ENCODE assay signal across 8 cellular contexts in the genomic region with DNA sequence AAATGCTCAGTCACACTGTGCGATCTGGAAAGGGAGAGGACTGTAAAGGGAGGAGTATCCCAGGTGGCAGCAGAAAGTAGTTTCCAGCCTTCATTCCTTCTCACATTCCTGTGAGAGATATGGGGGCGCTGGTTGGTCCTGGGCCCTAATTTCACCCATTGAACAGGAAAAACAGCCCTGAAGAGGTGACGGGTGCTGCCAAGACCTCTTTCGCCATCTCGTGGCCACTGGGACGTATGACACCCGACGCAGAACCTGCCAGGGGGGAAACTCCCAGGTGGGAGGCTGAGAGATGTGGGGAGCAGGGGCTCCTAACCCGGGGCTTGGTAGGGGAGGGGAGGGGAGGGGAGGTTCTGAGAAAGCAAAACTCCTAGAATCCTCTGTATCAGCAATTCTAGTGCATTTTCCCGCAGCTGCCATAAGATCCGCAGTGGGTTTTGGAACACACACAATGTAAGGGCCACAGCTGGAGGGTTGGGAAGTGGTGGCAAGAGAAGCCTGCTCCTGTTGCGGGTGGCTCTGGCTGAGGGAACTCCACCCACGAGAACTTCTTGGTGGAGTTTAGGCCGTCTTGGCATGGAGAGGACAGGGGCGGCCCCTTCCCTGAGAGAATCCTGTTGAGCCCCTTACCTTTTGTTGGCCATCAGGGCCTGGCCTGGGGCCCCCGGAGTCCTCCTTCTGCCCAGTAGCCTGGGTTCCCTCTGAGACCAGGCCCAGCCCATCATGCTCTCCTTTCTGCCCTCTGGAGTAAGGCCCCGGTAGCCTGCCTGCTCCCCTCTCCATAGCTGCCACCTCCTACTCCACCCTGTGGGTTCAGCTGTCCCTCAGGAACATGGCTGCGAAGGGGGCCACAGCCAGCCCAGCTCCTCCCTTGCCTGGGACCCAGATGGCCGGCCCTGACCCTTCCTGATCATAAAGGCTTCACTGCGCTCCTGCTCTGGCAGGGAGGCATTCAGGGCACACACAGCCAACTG.
DNase-seq lines count a peak whose midpoint lies in the region; ATAC-seq, FAIRE-seq and TF ChIP-seq lines count a peak whose summit lies in the region.

No MANE protein-coding gene starts in this region.

- peak; percentile 62 for ATAC-seq in omental fat pad (ENCODE audit: low FRiP score)

- H3K4me1 ChIP-seq in endothelial cell of umbilical vein (ENCODE audit: control insufficient read depth, extremely low read depth, insufficient read depth, low read length): no peaks in the 10 kb centered on the region

- H3K27ac ChIP-seq in endothelial cell of umbilical vein (ENCODE audit: insufficient read depth, low read depth, low read length): no peak overlapping the region

- TF ChIP-seq CTCF in NB4 (IDR thresholded peaks at IDR 0.05; ENCODE audit: low read depth, low read length) (peak; percentile 67), endothelial cell of umbilical vein (IDR thresholded peaks at IDR 0.05; ENCODE audit: extremely low read depth in 1 of 2, insufficient read depth in 1 of 2, low read depth in 1 of 2, low read length in 2 of 2) (peak; percentile 50 to 63), omental fat pad (IDR thresholded peaks at IDR 0.05) (no peak)

- no peaks in the 10 kb centered on the region for H3K79me2 ChIP-seq in endothelial cell of umbilical vein (ENCODE audit: control insufficient read depth, insufficient read depth, low read length)

- H2AFZ ChIP-seq in endothelial cell of umbilical vein (ENCODE audit: low read depth, low read length): no peak overlapping the region

- H3K4me3 Mint-ChIP-seq in T-helper 2 cell treated with Interferon-gamma antibody and Interleukin-4, amounts not matched to agents 5 μg/mL and 100 μg/mL, for 36 hours: no peak overlapping the region

- CTCF ChIA-PET in endothelial cell of umbilical vein (lab: Charles Lee): interaction anchor here (0.5 to 1.4 kb wide), 7 partner anchors 10 to 1151 kb away, joined by 3 to 8 read pairs (median 4); no protein-coding TSS in a partner anchor

- H3K27ac Mint-ChIP-seq in T-helper 2 cell treated with Interferon-gamma antibody and Interleukin-4, amounts not matched to agents 5 μg/mL and 100 μg/mL, for 36 hours: no peak overlapping the region

- H3K4me3 ChIP-seq in NB4 (ENCODE audit: low read depth, low read length): no peak overlapping the region
- no peak overlapping the region for H3K4me3 ChIP-seq in endothelial cell of umbilical vein (replicated peaks in 1 of 3; ENCODE audit: insufficient read depth in 1 of 3, low read depth in 1 of 3, low read length in 3 of 3)

- POLR2A ChIA-PET in endothelial cell of umbilical vein (lab: Charles Lee): no interaction called here

- dilution Hi-C loops in endothelial cell of umbilical vein (cut with MboI; ENCODE audit: extremely low pct_ligation_motif_present, low sequenced_read_pairs): no loop called here

- no peaks in the 10 kb centered on the region for H3K4me1 Mint-ChIP-seq in T-helper 2 cell treated with Interferon-gamma antibody and Interleukin-4, amounts not matched to agents 5 μg/mL and 100 μg/mL, for 36 hours (ENCODE audit: low read depth)

- FAIRE-seq in endothelial cell of umbilical vein (lab: Jason Lieb, UNC): peak; percentile 24

- H3K27me3 Mint-ChIP-seq in T-helper 2 cell treated with Interferon-gamma antibody and Interleukin-4, amounts not matched to agents 5 μg/mL and 100 μg/mL, for 36 hours (ENCODE audit: low read depth): no peaks in the 10 kb centered on the region

- no peaks in the 10 kb centered on the region for H3K9me3 Mint-ChIP-seq in T-helper 2 cell treated with Interferon-gamma antibody and Interleukin-4, amounts not matched to agents 5 μg/mL and 100 μg/mL, for 36 hours

- H3K9ac ChIP-seq in endothelial cell of umbilical vein (replicated peaks; ENCODE audit: extremely low read depth, insufficient read depth, low read length): no peak overlapping the region

- no peaks in the 10 kb centered on the region for H3K27me3 ChIP-seq in endothelial cell of umbilical vein (ENCODE audit: control insufficient read depth in 2 of 2, insufficient read depth in 2 of 2, low read length in 2 of 2)

- no peaks in the 10 kb centered on the region for H3K9me3 ChIP-seq in endothelial cell of umbilical vein (replicated peaks; ENCODE audit: control insufficient read depth, insufficient read depth, low read length)

- BruUV-seq in endothelial cell of umbilical vein (replicated peaks; lab: Mats Ljungman, UMichigan): no TSS peak

- no peak overlapping the region for H3K4me2 ChIP-seq in endothelial cell of umbilical vein (ENCODE audit: insufficient read depth, low read length)

- no peaks in the 10 kb centered on the region for H3K36me3 Mint-ChIP-seq in T-helper 2 cell treated with Interferon-gamma antibody and Interleukin-4, amounts not matched to agents 5 μg/mL and 100 μg/mL, for 36 hours (ENCODE audit: low read depth)

- DNase-seq in T-helper 2 cell (peak in 4 of 5 experiments; percentile 1 to 26 (median 6)), H4 (ENCODE audit: low spot score) (peak; percentile 30), NB4 (ENCODE audit: low read depth) (peak; percentile 46), endothelial cell of umbilical vein (ENCODE audit: low read depth, low spot score) (peak; percentile 1), omental fat pad (ENCODE audit: low spot score) (no peak), occipital lobe (lab: John Stamatoyannopoulos, UW) (no peak)
- DNase-seq in T-helper 2 cell treated with Interferon-gamma antibody and Interleukin-4, amounts not matched to agents 5 μg/mL and 100 μg/mL, for 36 hours (ENCODE audit: low spot score): no peak
- peak; percentile 29 for DNase-seq in activated CD4-positive, alpha-beta T cell treated with anti-CD3 and anti-CD28 coated beads, Interleukin-2, amount 50 U/mL, for 1 hour

- intact Hi-C loops in endothelial cell of umbilical vein (cut with micrococcal nuclease): loop anchor here (1.0 kb wide), 1 partner anchor 702 kb away; no protein-coding TSS in a partner anchor

- no peaks in the 10 kb centered on the region for H3K36me3 ChIP-seq in endothelial cell of umbilical vein (ENCODE audit: control insufficient read depth in 2 of 2, extremely low read depth in 1 of 2, insufficient read depth in 2 of 2, low read length in 2 of 2)

- H3K9me1 ChIP-seq in endothelial cell of umbilical vein (replicated peaks; ENCODE audit: control insufficient read depth, extremely low read depth, insufficient read depth, low read length): no peaks in the 10 kb centered on the region

- TF ChIP-seq POLR2A in NB4 (IDR thresholded peaks at IDR 0.05; ENCODE audit: extremely low read depth, insufficient read length) (no peak), endothelial cell of umbilical vein (IDR thresholded peaks at IDR 0.05; ENCODE audit: low read depth, low read length) (no peak)

- H4K20me1 ChIP-seq in endothelial cell of umbilical vein (replicated peaks; ENCODE audit: control insufficient read depth, extremely low read depth, insufficient read depth, low read length): no peaks in the 10 kb centered on the region

TF ChIP-seq in endothelial cell of umbilical vein, 7 proteins besides CTCF, POLR2A, EP300 and RAD21:
- TF ChIP-seq POLR2AphosphoS5 (IDR thresholded peaks at IDR 0.05; ENCODE audit: insufficient read depth, low read depth, low read length) (no peak), MYC (IDR thresholded peaks at IDR 0.05; ENCODE audit: low read depth, low read length) (no peak), GATA2 (IDR thresholded peaks at IDR 0.05; ENCODE audit: insufficient read depth, insufficient read length, low read depth, low read length) (no peak), EZH2 (IDR thresholded peaks at IDR 0.05; ENCODE audit: borderline replicate concordance, low read depth, low read length, severe bottlenecking) (no peak), JUN (IDR thresholded peaks at IDR 0.05; ENCODE audit: borderline replicate concordance, insufficient read depth, insufficient read length, low read depth) (no peak), FOS (IDR thresholded peaks at IDR 0.05; ENCODE audit: borderline replicate concordance, insufficient read depth, low read length) (no peak)
- TF ChIP-seq, protein P1, sequence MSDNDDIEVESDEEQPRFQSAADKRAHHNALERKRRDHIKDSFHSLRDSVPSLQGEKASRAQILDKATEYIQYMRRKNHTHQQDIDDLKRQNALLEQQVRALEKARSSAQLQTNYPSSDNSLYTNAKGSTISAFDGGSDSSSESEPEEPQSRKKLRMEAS (IDR thresholded peaks at IDR 0.05; ENCODE audit: insufficient read depth, insufficient read length): no peak
TF ChIP-seq in endothelial cell of umbilical vein: peak in this region for 0.

Comparison
In these comparisons a context has a peak if more than half of its experiments do, and no peak if none do; other contexts are left out.
1. DNase-seq: peak in T-helper 2 cell (4 of 5), H4 (single experiment), NB4 (single experiment), activated CD4-positive, alpha-beta T cell treated with anti-CD3 and anti-CD28 coated beads, Interleukin-2, amount 50 U/mL, for 1 hour (single experiment) and endothelial cell of umbilical vein (single experiment); none in T-helper 2 cell treated with Interferon-gamma antibody and Interleukin-4, amounts not matched to agents 5 μg/mL and 100 μg/mL, for 36 hours (single experiment), omental fat pad (single experiment) and occipital lobe (single experiment).
2. CTCF ChIP-seq: peak in NB4 (single experiment) and endothelial cell of umbilical vein (2 of 2); none in omental fat pad (0 of 3).